In the genomic region with DNA sequence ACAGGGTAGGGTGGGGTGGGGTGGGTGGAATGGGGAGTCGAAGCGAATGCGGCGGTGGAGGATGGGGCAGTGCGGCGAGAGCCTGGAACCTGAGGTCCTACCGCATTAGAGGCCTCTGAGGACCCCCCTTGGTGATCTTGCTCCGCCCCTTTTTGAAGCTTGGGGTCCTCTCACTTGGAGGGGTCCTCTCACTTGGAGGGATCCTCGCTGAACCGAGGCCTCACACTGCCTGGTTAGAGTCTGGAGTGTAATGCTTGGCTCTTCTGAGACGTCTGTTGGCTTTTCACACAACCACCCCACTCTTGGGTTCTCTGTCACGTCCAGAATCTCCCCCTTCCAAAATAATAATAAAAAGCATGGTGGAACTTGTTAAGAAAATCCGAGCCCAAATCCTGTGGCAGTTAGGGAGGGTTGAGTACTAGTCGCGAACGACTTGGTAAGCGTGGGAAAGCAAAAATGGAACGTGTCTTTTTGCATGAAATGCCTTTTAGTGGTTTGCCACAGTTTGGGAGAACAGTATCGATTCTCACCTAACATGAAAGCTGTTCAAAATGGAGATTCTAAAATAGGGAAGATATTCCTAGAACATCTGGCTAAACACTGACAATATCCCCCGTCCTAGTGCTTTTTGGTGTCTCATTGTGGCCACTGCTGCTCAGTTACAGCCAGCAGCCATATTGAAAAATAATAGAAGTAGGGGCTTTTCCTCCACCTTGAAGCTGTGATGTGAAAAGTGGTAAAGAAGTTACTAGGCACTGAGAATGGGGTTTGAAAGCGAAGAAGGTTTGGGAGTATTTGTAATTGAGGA, we compare ENCODE assay signal across 8 cellular contexts. TPM values are rescaled to one million over a fixed set of nuclear protein-coding genes. Genes with fewer than 3 reads are reported as not detected.
DNase-seq lines count a peak whose midpoint lies in the region; ATAC-seq and TF ChIP-seq lines count a peak whose summit lies in the region.

No MANE protein-coding gene starts in this region.

- peak overlapping the region; percentile 97 to 100 (median 100) for H3K27ac Mint-ChIP-seq in CD4-positive, alpha-beta memory T cell
- peak overlapping the region; percentile 100 for H3K27ac Mint-ChIP-seq in activated naive CD8-positive, alpha-beta T cell treated with anti-CD3 and anti-CD28 coated beads, Interleukin-2, amount 50 U/mL, for 24 hours

- 3 to 5% methylated on average over 21 of the region's 21 CpGs for WGBS in testis, 2 donors

- TF ChIP-seq CTCF in left lung (IDR thresholded peaks at IDR 0.05) (no peak), testis (IDR thresholded peaks at IDR 0.05) (no peak)

- peaks cover 33% of the 10 kb centered on the region for H3K4me1 ChIP-seq in CD4-positive, alpha-beta memory T cell (ENCODE audit: insufficient read depth, low read length)
- peaks cover 7 to 34% of the 10 kb centered on the region in 2 donors for H3K4me1 ChIP-seq in left lung
- H3K4me1 ChIP-seq in testis = peaks cover 12% of the 10 kb centered on the region

- POLR2A ChIA-PET in CD4-positive, alpha-beta memory T cell (lab: Charles Lee; ENCODE audit: partially characterized antibody) = interaction anchor here (0.8 to 6.0 kb wide), 29 partner anchors 8 to 988 kb away, joined by 3 to 211 read pairs (median 6); a partner anchor contains a TSS

- peaks cover 0 to 2% (median 0%) of the 10 kb centered on the region in 8 donors for H3K9me3 Mint-ChIP-seq in CD4-positive, alpha-beta memory T cell
- no peaks in the 10 kb centered on the region for H3K9me3 Mint-ChIP-seq in activated naive CD8-positive, alpha-beta T cell treated with anti-CD3 and anti-CD28 coated beads, Interleukin-2, amount 50 U/mL, for 24 hours

- peak overlapping the region; percentile 96 to 100 (median 99) for H3K4me3 Mint-ChIP-seq in CD4-positive, alpha-beta memory T cell
- H3K4me3 Mint-ChIP-seq in activated naive CD8-positive, alpha-beta T cell treated with anti-CD3 and anti-CD28 coated beads, Interleukin-2, amount 50 U/mL, for 24 hours = peak overlapping the region; percentile 100

- no peak for TF ChIP-seq POLR2A in testis (IDR thresholded peaks at IDR 0.05)

- no peaks in the 10 kb centered on the region for H3K27me3 ChIP-seq in CD4-positive, alpha-beta memory T cell (ENCODE audit: insufficient read depth, low read length)
- H3K27me3 ChIP-seq in left lung (no peaks in the 10 kb centered on the region), testis (no peaks in the 10 kb centered on the region)

- no peaks in the 10 kb centered on the region for H3K9me3 ChIP-seq in CD4-positive, alpha-beta memory T cell (ENCODE audit: control insufficient read depth in 1 of 2, low read length in 2 of 2)
- H3K9me3 ChIP-seq in left lung (no peaks in the 10 kb centered on the region), testis (no peaks in the 10 kb centered on the region)

- H3K4me3 ChIP-seq in CD4-positive, alpha-beta memory T cell (ENCODE audit: low read length in 2 of 2) = peak overlapping the region; percentile 72 to 92
- H3K4me3 ChIP-seq in left lung (peak overlapping the region; percentile 83 to 84), testis (peak overlapping the region; percentile 87 to 89)

- H3K4me1 Mint-ChIP-seq in CD4-positive, alpha-beta memory T cell = peaks cover 17 to 36% (median 30%) of the 10 kb centered on the region in 4 donors
- peaks cover 38% of the 10 kb centered on the region for H3K4me1 Mint-ChIP-seq in activated naive CD8-positive, alpha-beta T cell treated with anti-CD3 and anti-CD28 coated beads, Interleukin-2, amount 50 U/mL, for 24 hours

- H3K36me3 ChIP-seq in CD4-positive, alpha-beta memory T cell (ENCODE audit: insufficient read depth, low read length) = peaks cover 4% of the 10 kb centered on the region
- peaks cover 0 to 36% of the 10 kb centered on the region in 2 donors for H3K36me3 ChIP-seq in left lung
- no peaks in the 10 kb centered on the region for H3K36me3 ChIP-seq in testis (ENCODE audit: low read depth, missing control alignments)

- peak overlapping the region; percentile 87 for H3K27ac ChIP-seq in CD4-positive, alpha-beta memory T cell (ENCODE audit: low read depth, low read length)
- peak overlapping the region; percentile 95 to 97 for H3K27ac ChIP-seq in left lung
- peak overlapping the region; percentile 95 to 97 for H3K27ac ChIP-seq in testis

- peak; percentile 13 for ATAC-seq in HG03571 (IDR thresholded peaks at IDR 0.05; ENCODE audit: unreplicated experiment)
- ATAC-seq in activated naive CD8-positive, alpha-beta T cell treated with anti-CD3 and anti-CD28 coated beads, Interleukin-2, amount 50 U/mL, for 24 hours = no peak
- no peak for ATAC-seq in left lung
- ATAC-seq in HG02678 (IDR thresholded peaks at IDR 0.05; ENCODE audit: unreplicated experiment) = no peak

- intact Hi-C loops in CD4-positive, alpha-beta memory T cell (cut with micrococcal nuclease) = loop anchor here (1.0 to 5.0 kb wide), 9 partner anchors 30 to 517 kb away; a partner anchor contains a TSS
- intact Hi-C loops in left lung (cut with DNase I) = loop anchor here in 1 of 2 donors (10.0 kb wide), 1 partner anchor 143 kb away; a partner anchor contains a TSS
- intact Hi-C loops in testis (cut with DNase I; ENCODE audit: low total_unique reads) = loop anchor here (2.0 kb wide), 1 partner anchor 141 kb away; a partner anchor contains a TSS

- peaks cover 3 to 35% of the 10 kb centered on the region in 2 donors for H3K36me3 Mint-ChIP-seq in CD4-positive, alpha-beta memory T cell
- H3K36me3 Mint-ChIP-seq in activated naive CD8-positive, alpha-beta T cell treated with anti-CD3 and anti-CD28 coated beads, Interleukin-2, amount 50 U/mL, for 24 hours (ENCODE audit: low read depth) = peaks cover 32% of the 10 kb centered on the region

- CTCF ChIA-PET in CD4-positive, alpha-beta memory T cell (lab: Charles Lee; ENCODE audit: partially characterized antibody) = interaction anchor here (0.9 to 2.8 kb wide), 5 partner anchors 30 to 144 kb away, joined by 3 to 19 read pairs (median 3); no protein-coding TSS in a partner anchor

- peaks cover 0 to 5% of the 10 kb centered on the region in 2 donors for H3K27me3 Mint-ChIP-seq in CD4-positive, alpha-beta memory T cell
- peaks cover 2% of the 10 kb centered on the region for H3K27me3 Mint-ChIP-seq in activated naive CD8-positive, alpha-beta T cell treated with anti-CD3 and anti-CD28 coated beads, Interleukin-2, amount 50 U/mL, for 24 hours

- peak in 1 of 5 donors; percentile 2 for DNase-seq in CD4-positive, alpha-beta memory T cell
- DNase-seq in activated naive CD8-positive, alpha-beta T cell treated with anti-CD3 and anti-CD28 coated beads, Interleukin-2, amount 50 U/mL, for 24 hours = no peak
- DNase-seq in left lung (no peak), testis (no peak), NCI-H526 (lab: John Stamatoyannopoulos, UW) (no peak)
- no peak for DNase-seq in activated CD4-positive, alpha-beta T cell treated with anti-CD3 and anti-CD28 coated beads, Interleukin-2, amount 50 U/mL, for 4 hours

RNA-seq across cellular contexts. Expression of a gene that starts 0.8 kb away (rescaled TPM):
- total RNA-seq in CD4-positive, alpha-beta memory T cell = 10 to 100 TPM; 39.6 to 46.4 TPM
- polyA plus RNA-seq in CD4-positive, alpha-beta memory T cell = 100 to 1,000 TPM; 150 to 163 TPM
- total RNA-seq in left lung = 10 to 100 TPM; 51.3 to 57.7 TPM
- total RNA-seq in testis = 10 to 100 TPM; 45.2 to 47.1 TPM
- 44.3 TPM for polyA plus RNA-seq in testis (ENCODE audit: insufficient read depth, low read depth, low replicate concordance)
